Comparison of ENCODE assay signal across 20 cellular contexts in the genomic region with DNA sequence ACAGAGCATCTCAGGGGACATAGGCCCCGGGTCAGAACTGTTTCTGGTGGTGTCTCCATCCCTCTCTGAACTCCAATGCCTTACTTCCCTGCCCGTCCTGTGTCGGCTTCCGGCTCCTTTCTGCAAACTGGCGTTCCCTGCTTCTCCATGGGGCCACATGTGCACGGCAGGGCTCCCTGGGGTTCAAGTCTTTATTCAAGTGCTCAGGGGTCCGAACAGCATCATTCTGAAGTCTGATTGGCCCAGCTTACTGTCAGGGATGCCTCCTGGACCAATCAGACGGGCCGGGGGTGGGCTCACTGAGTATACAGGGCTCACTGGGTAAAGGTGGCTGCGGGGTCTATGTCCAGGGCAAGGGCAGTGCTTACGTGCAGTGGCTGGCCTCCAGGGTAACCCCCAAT. TPM values are rescaled to one million over a fixed set of nuclear protein-coding genes. Genes with fewer than 3 reads are reported as not detected.
DNase-seq lines count a peak whose midpoint lies in the region; ATAC-seq and TF ChIP-seq lines count a peak whose summit lies in the region.
"Had no signal": no experiment of that assay in that cellular context is flagged by ENCODE, and none has a peak within 500 bp of the region (broad histone marks: within the 10 kb centered on the region; RNA-seq: fewer than 3 reads in every experiment).

No MANE protein-coding gene starts in this region.

- H3K27me3 Mint-ChIP-seq in GM23338 (ENCODE audit: insufficient read depth, low read depth, poor library complexity) (peaks cover 5% of the 10 kb centered on the region), neural crest cell (ENCODE audit: low read depth) (no peaks in the 10 kb centered on the region)

- no peaks in the 10 kb centered on the region for H3K36me3 ChIP-seq in GM23338 (ENCODE audit: insufficient read depth)
- H3K36me3 ChIP-seq in NT2/D1 (ENCODE audit: insufficient read depth, insufficient read length, low read length): no peaks in the 10 kb centered on the region
- no peaks in the 10 kb centered on the region for H3K36me3 ChIP-seq in mucosa of descending colon (ENCODE audit: low read depth)
- no peaks in the 10 kb centered on the region for H3K36me3 ChIP-seq in lower lobe of right lung

- no peaks in the 10 kb centered on the region for H3K9me2 ChIP-seq in GM23338 (ENCODE audit: insufficient read depth)

- no peak overlapping the region for H3K4me3 ChIP-seq in GM23338
- peak overlapping the region; percentile 12 for H3K4me3 ChIP-seq in NT2/D1 (ENCODE audit: insufficient read length, low read depth)
- no peak overlapping the region for H3K4me3 ChIP-seq in mucosa of descending colon
- no peak overlapping the region for H3K4me3 ChIP-seq in lower lobe of right lung
- H3K4me3 ChIP-seq: skin epidermis had no signal

- TF ChIP-seq CTCF in GM23338 (conservative IDR thresholded peaks at IDR 0.05; ENCODE audit: low read depth in 2 of 2): no peak
- no peak for TF ChIP-seq CTCF in neural crest cell (conservative IDR thresholded peaks at IDR 0.05)
- TF ChIP-seq CTCF in mucosa of descending colon (IDR thresholded peaks at IDR 0.05): no peak
- no peak for TF ChIP-seq CTCF in lower lobe of right lung (IDR thresholded peaks at IDR 0.05)

- H3K9me3 ChIP-seq in NT2/D1 (ENCODE audit: insufficient read depth, low read length) (no peaks in the 10 kb centered on the region), mucosa of descending colon (no peaks in the 10 kb centered on the region), lower lobe of right lung (no peaks in the 10 kb centered on the region)

- ATAC-seq in GM23338 (peak; percentile 89), mucosa of descending colon (no peak), HG03175 (IDR thresholded peaks at IDR 0.05; ENCODE audit: unreplicated experiment) (no peak), lower lobe of right lung (no peak)
- ATAC-seq: activated CD8-positive, alpha-beta T cell treated with anti-CD3 and anti-CD28 coated beads, Interleukin-2, amount 10 ng/mL, durations not matched to agents 7 days and 5 days had no signal

- peaks cover 12% of the 10 kb centered on the region for H3K4me1 Mint-ChIP-seq in GM23338
- H3K4me1 Mint-ChIP-seq in neural crest cell: peaks cover 26% of the 10 kb centered on the region
- H3K4me1 Mint-ChIP-seq: activated B cell treated with CpG ODN at 0.5 μM for 24 hours had no signal

- H3K4me3 Mint-ChIP-seq in GM23338: no peak overlapping the region
- H3K4me3 Mint-ChIP-seq in neural crest cell: peak overlapping the region; percentile 51
- H3K4me3 Mint-ChIP-seq: activated B cell treated with CpG ODN at 0.5 μM for 24 hours; activated CD8-positive, alpha-beta T cell treated with anti-CD3 and anti-CD28 coated beads, Interleukin-2, amount 10 ng/mL, durations not matched to agents 7 days and 5 days; activated naive CD8-positive, alpha-beta T cell had no signal

- H3K27ac ChIP-seq in GM23338 (ENCODE audit: low read depth) (no peak overlapping the region), lower lobe of right lung (no peak overlapping the region)
- H3K27ac ChIP-seq: skin epidermis had no signal

- intact Hi-C loops in mucosa of descending colon (cut with DNase I, micrococcal nuclease) (no loop called here), lower lobe of right lung (cut with DNase I) (no loop called here)

- H3K79me2 ChIP-seq in GM23338 (replicated peaks; ENCODE audit: insufficient read depth): no peaks in the 10 kb centered on the region

- H3K27ac Mint-ChIP-seq in GM23338: no peak overlapping the region
- H3K27ac Mint-ChIP-seq in neural crest cell (ENCODE audit: unreplicated experiment): no peak overlapping the region
- H3K27ac Mint-ChIP-seq: activated B cell treated with CpG ODN at 0.5 μM for 24 hours; activated CD8-positive, alpha-beta T cell treated with anti-CD3 and anti-CD28 coated beads, Interleukin-2, amount 10 ng/mL, durations not matched to agents 7 days and 5 days; activated naive CD8-positive, alpha-beta T cell had no signal

- H3K9me3 Mint-ChIP-seq in GM23338 (peaks cover 80% of the 10 kb centered on the region), neural crest cell (no peaks in the 10 kb centered on the region)
- H3K9me3 Mint-ChIP-seq: activated B cell treated with CpG ODN at 0.5 μM for 24 hours had no signal

- peaks cover 15% of the 10 kb centered on the region for H3K4me1 ChIP-seq in GM23338 (ENCODE audit: insufficient read depth)
- peaks cover 9% of the 10 kb centered on the region for H3K4me1 ChIP-seq in NT2/D1 (ENCODE audit: insufficient read depth, insufficient read length)
- H3K4me1 ChIP-seq in mucosa of descending colon (ENCODE audit: low read depth): no peaks in the 10 kb centered on the region
- H3K4me1 ChIP-seq in lower lobe of right lung: no peaks in the 10 kb centered on the region

- H3K27me3 ChIP-seq in GM23338 (ENCODE audit: insufficient read depth): no peaks in the 10 kb centered on the region
- H3K27me3 ChIP-seq in NT2/D1 (ENCODE audit: insufficient read depth, insufficient read length): no peaks in the 10 kb centered on the region
- H3K27me3 ChIP-seq in lower lobe of right lung (ENCODE audit: low read depth): peaks cover 18% of the 10 kb centered on the region

- H4K20me1 ChIP-seq in GM23338 (replicated peaks; ENCODE audit: insufficient read depth): no peaks in the 10 kb centered on the region

- no peak overlapping the region; the same call in 1 of the 2 replicates for H3K4me2 ChIP-seq in GM23338

- H3F3A ChIP-seq in GM23338 (replicated peaks; ENCODE audit: low read depth): no peaks in the 10 kb centered on the region

- H3K36me3 Mint-ChIP-seq in GM23338 (ENCODE audit: low read depth) (peaks cover 7% of the 10 kb centered on the region; the same call in 2 of the 3 replicates), neural crest cell (ENCODE audit: low read depth) (no peaks in the 10 kb centered on the region)
- H3K36me3 Mint-ChIP-seq: activated naive CD8-positive, alpha-beta T cell had no signal

- DNase-seq in GM23338 (ENCODE audit: low spot score) (peak; percentile 64), NT2/D1 (ENCODE audit: low read depth, low spot score) (peak; percentile 8), germinal center (ENCODE audit: low spot score) (peak; percentile 41), neural crest cell (ENCODE audit: low read depth, low spot score) (peak; percentile 30), mucosa of descending colon (no peak), lower lobe of right lung (no peak), cerebellum (ENCODE audit: low spot score) (no peak)
- DNase-seq: activated B cell treated with CpG ODN at 0.5 μM for 24 hours; activated CD8-positive, alpha-beta T cell treated with anti-CD3 and anti-CD28 coated beads, Interleukin-2, amount 10 ng/mL, durations not matched to agents 7 days and 5 days; activated T-cell treated with anti-CD3 and anti-CD28 coated beads, Interleukin-2, amount 50 U/mL, for 48 hours; COR-L47; cortex of kidney; foreskin fibroblast; SHP77 treated with DMSO at 0.1 percent for 48 hours; stimulated activated CD4-positive, alpha-beta T cell treated with anti-CD3 and anti-CD28 coated beads, Interleukin-4, amount 100 ng/mL, for 1 hour had no signal

- peak overlapping the region; percentile 94 for H2AFZ ChIP-seq in GM23338

- H3K9ac ChIP-seq in NT2/D1 (ENCODE audit: insufficient read length, low read depth): no peak overlapping the region

TF ChIP-seq in GM23338, 12 proteins besides CTCF, POLR2A, EP300 and RAD21 (continues in another document):
- no peak for TF ChIP-seq EZH2 (IDR thresholded peaks at IDR 0.05; ENCODE audit: low read depth, unreplicated experiment)
- no peak for TF ChIP-seq JUNB (IDR thresholded peaks at IDR 0.05; ENCODE audit: unreplicated experiment)
- no peak for TF ChIP-seq REST (IDR thresholded peaks at IDR 0.05; ENCODE audit: unreplicated experiment)
- no peak for TF ChIP-seq CREB1 (CRISPR knock-in tag; IDR thresholded peaks at IDR 0.05; ENCODE audit: low read depth)

RNA-seq across cellular contexts. Expression of gene C16orf82, which starts 17.1 kb away (rescaled TPM):
- total RNA-seq in GM23338 (2014; rRNA removed; shearing (Covaris generic)): not detected in 2 replicates
- not detected in 2 replicates for polyA plus RNA-seq in GM23338 (2016; fragmentation: Nextera tagmentation; extraction: Ambion mirVana)
- total RNA-seq in neural crest cell (1.2 and 1.4 TPM in 2 replicates), mucosa of descending colon (not detected), lower lobe of right lung (not detected), cerebellum (not detected)
- total RNA-seq: activated B cell treated with CpG ODN at 0.5 μM for 24 hours; activated CD8-positive, alpha-beta T cell treated with anti-CD3 and anti-CD28 coated beads, Interleukin-2, amount 10 ng/mL, durations not matched to agents 7 days and 5 days; lower leg skin; MCF 10A had no signal

Comparison
In these comparisons a context has a peak if more than half of its experiments do, and no peak if none do; other contexts are left out.
1. DNase-seq: peak in GM23338 (single experiment), NT2/D1 (single experiment), germinal center (single experiment) and neural crest cell (single experiment); none in mucosa of descending colon (0 of 3), lower lobe of right lung (single experiment) and cerebellum (single experiment).